In the genomic region with DNA sequence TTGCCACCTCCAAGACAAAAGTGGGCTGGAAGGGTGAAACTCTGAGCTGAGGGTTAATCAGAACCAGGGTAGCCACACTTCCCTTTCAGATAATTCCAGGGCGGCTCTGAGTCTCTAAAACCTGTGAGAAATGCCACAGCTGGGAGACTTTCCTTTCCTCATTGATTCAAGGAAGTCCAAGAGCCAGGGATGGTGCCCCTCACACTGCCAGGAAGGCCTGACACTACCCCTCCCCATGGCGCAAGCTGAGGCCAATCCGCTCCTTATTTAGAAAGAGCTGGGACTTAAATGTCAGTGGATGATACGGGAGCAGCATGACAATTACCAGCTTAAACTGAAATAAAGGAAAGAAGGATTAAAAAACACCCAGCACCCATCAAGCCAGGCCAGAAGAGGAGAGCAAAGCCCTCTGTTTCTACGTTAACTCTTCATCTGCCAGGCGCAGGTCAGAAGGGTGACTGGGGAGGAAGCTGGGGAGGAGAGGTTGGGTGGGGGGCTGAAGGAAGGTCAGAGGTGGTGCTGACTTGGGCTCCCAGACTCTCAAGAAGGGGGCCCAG, we compare ENCODE assay signal across 26 cellular contexts.
DNase-seq lines count a peak whose midpoint lies in the region; FAIRE-seq and TF ChIP-seq lines count a peak whose summit lies in the region.
"Had no signal": no experiment of that assay in that cellular context is flagged by ENCODE, and none has a peak within 500 bp of the region (broad histone marks: within the 10 kb centered on the region; RNA-seq: fewer than 3 reads in every experiment).

No MANE protein-coding gene starts in this region.

- H3K4ac ChIP-seq in H1 (replicated peaks; ENCODE audit: insufficient read length, low read depth, low read length): no peak overlapping the region

- CTCF ChIA-PET in H1 (lab: Charles Lee; ENCODE audit: partially characterized antibody): interaction anchor here (1.0 to 8.5 kb wide), 8 partner anchors 9 to 192 kb away, joined by 3 to 88 read pairs (median 3); no protein-coding TSS in a partner anchor

- H4K5ac ChIP-seq in H1 (ENCODE audit: insufficient read length, low read depth, low read length): no peak overlapping the region

- no peaks in the 10 kb centered on the region; a peak in 1 of 7 replicates for H3K27me3 ChIP-seq in H1 (replicated peaks in 1 of 4; ENCODE audit: control insufficient read depth in 3 of 4, extremely low read depth in 1 of 4, insufficient read depth in 3 of 4, low read length in 3 of 4)
- H3K27me3 ChIP-seq: BE2C, breast epithelium had no signal

- TF ChIP-seq CTCF in CD14-positive monocyte (IDR thresholded peaks at IDR 0.05) (no peak), H1 (IDR thresholded peaks at IDR 0.05; ENCODE audit: control extremely low read depth in 1 of 3, insufficient read depth in 1 of 3, low read depth in 1 of 3, low read length in 3 of 3) (no peak)

- H3K4me1 ChIP-seq in H1 (replicated peaks in 1 of 4; ENCODE audit: control insufficient read depth in 3 of 4, insufficient read depth in 4 of 4, low read length in 3 of 4): peaks cover 9 to 34% (median 22%) of the 10 kb centered on the region in 4 experiments
- H3K4me1 ChIP-seq: A549, BE2C, breast epithelium, tibial artery had no signal

- no peak for TF ChIP-seq RAD21 in H1 (IDR thresholded peaks at IDR 0.05 in 1 of 2, conservative IDR thresholded peaks at IDR 0.05 in 1 of 2; ENCODE audit: low read depth in 2 of 2, low read length in 2 of 2)

- no peak overlapping the region for H3K27ac ChIP-seq in H1 (ENCODE audit: low read depth, low read length)
- H3K27ac ChIP-seq: A549, breast epithelium, heart left ventricle, HL-60, skin epidermis, tibial artery had no signal

- H3K18ac ChIP-seq in H1 (ENCODE audit: extremely low read depth, low read length): no peak overlapping the region

- H4K20me1 ChIP-seq in H1 (replicated peaks in 1 of 2; ENCODE audit: control insufficient read depth in 1 of 2, insufficient read depth in 2 of 2, low read length in 2 of 2): no peaks in the 10 kb centered on the region

- no peaks in the 10 kb centered on the region for H3K4me1 Mint-ChIP-seq in CD14-positive monocyte
- H3K4me1 Mint-ChIP-seq: memory B cell had no signal

- no peak for TF ChIP-seq POLR2A in H1 (IDR thresholded peaks at IDR 0.05; ENCODE audit: control extremely low read depth in 1 of 2, low read depth in 2 of 2, low read length in 2 of 2)

- no peak overlapping the region for H3K56ac ChIP-seq in H1 (replicated peaks; ENCODE audit: insufficient read length, low read depth, low read length)

- peak; percentile 18 for DNase-seq in CD14-positive monocyte (ENCODE audit: low spot score)
- peak; percentile 18 for DNase-seq in NCI-H524 treated with DMSO at 0.1 percent for 48 hours (lab: John Stamatoyannopoulos, UW)
- DNase-seq in H1 (ENCODE audit: low read depth in 1 of 2, low spot score in 2 of 2): no peak
- peak; percentile 45 for DNase-seq in pons (ENCODE audit: low spot score)
- DNase-seq in NCI-H2171 (lab: John Stamatoyannopoulos, UW): no peak
- DNase-seq in activated CD4-positive, alpha-beta T cell treated with anti-CD3 and anti-CD28 coated beads for 1 hour: no peak
- no peak for DNase-seq in NCI-H1105 treated with DMSO at 0.1 percent for 48 hours (lab: John Stamatoyannopoulos, UW)
- no peak for DNase-seq in germinal center (ENCODE audit: low spot score)
- DNase-seq: activated naive CD4-positive, alpha-beta T cell treated with anti-CD3 and anti-CD28 coated beads for 36 hours; BE2C; effector CD8-positive, alpha-beta T cell; GDM1; Kasumi-1; NCI-H1694; NCI-H510A treated with DMSO at 0.1 percent for 48 hours; Right ventricle myocardium superior had no signal

- peak overlapping the region; percentile 66; the same call in 1 of the 2 replicates for H2BK20ac ChIP-seq in H1 (ENCODE audit: low read length)

- no peak overlapping the region for H4K8ac ChIP-seq in H1 (ENCODE audit: extremely low read depth, insufficient read depth, low read length)

- H3K27me3 Mint-ChIP-seq in CD14-positive monocyte (ENCODE audit: low read depth in 3 of 3): peaks cover 3 to 12% (median 8%) of the 10 kb centered on the region in 3 donors
- H3K27me3 Mint-ChIP-seq: stimulated activated naive CD8-positive, alpha-beta T cell treated with anti-CD3 and anti-CD28 coated beads, Interleukin-15, Interleukin-2, amounts not matched to agents 100 ng/mL and 50 ng/mL, for 24 hours had no signal

- H3K9me3 Mint-ChIP-seq in CD14-positive monocyte: no peaks in the 10 kb centered on the region
- H3K9me3 Mint-ChIP-seq: activated naive CD4-positive, alpha-beta T cell treated with anti-CD3 and anti-CD28 coated beads for 36 hours; activated T-helper 1 cell treated with anti-CD3 and anti-CD28 coated beads, Interleukin-12 subunit alpha, Interleukin-12 subunit beta, Interleukin-2, Interleukin-4 antibody, amounts not matched to agents 30 ng/mL and 10 ng/mL and 1 ng/mL, durations not matched to agents 14 hours and 24 hours and 36 hours; stimulated activated naive CD8-positive, alpha-beta T cell treated with anti-CD3 and anti-CD28 coated beads, Interleukin-15, Interleukin-2, amounts not matched to agents 100 ng/mL and 50 ng/mL, for 24 hours had no signal

- POLR2A ChIA-PET in H1 (lab: Charles Lee; ENCODE audit: partially characterized antibody): interaction anchor here (0.6 to 3.5 kb wide), 3 partner anchors 10 to 1729 kb away, joined by 3 to 11 read pairs (median 7); no protein-coding TSS in a partner anchor

- no peak overlapping the region for H3K23ac ChIP-seq in H1 (ENCODE audit: insufficient read length)

- no peak overlapping the region for H2AK5ac ChIP-seq in H1 (ENCODE audit: low read depth, low read length)

- H2BK5ac ChIP-seq in H1 (ENCODE audit: low read depth, low read length): peak overlapping the region; percentile 45; the same call in 1 of the 2 replicates

- H3K9me3 ChIP-seq in H1 (ENCODE audit: insufficient read depth in 2 of 2, low read depth in 1 of 2, low read length in 1 of 2): no peaks in the 10 kb centered on the region
- H3K9me3 ChIP-seq: A549, BE2C, breast epithelium, heart left ventricle, tibial artery had no signal

- no peak for FAIRE-seq in H1 (lab: Jason Lieb, UNC)
- FAIRE-seq: A549, HepG2 had no signal

- intact Hi-C loops in CD14-positive monocyte (cut with micrococcal nuclease): no loop called here

- H2BK12ac ChIP-seq in H1 (ENCODE audit: low read depth, low read length): peak overlapping the region; percentile 51; the same call in 1 of the 2 replicates

- peak overlapping the region; percentile 63; the same call in 1 of the 2 replicates for H2BK15ac ChIP-seq in H1 (ENCODE audit: low read length)

- 88% methylated on average over 6 of the region's 6 CpGs; no CpG with 5 or more reads in 1 of the 2 experiments for WGBS in H1 (ENCODE audit: extremely low coverage in 1 of 2, insufficient coverage in 1 of 2, insufficient read length in 1 of 2, insufficient replicate concordance in 2 of 2, low coverage in 1 of 2, low lambda C conversion rate in 2 of 2, missing lambda C conversion rate in 1 of 2), 2 experiments

- H3K4me2 ChIP-seq in H1 (ENCODE audit: insufficient read depth in 1 of 2, low read depth in 2 of 2, low read length in 2 of 2): no peak overlapping the region
- H3K4me2 ChIP-seq: A549 had no signal

- H3K14ac ChIP-seq in H1 (ENCODE audit: insufficient read length): no peak overlapping the region

- H3K23me2 ChIP-seq in H1 (ENCODE audit: low read depth, low read length): no peaks in the 10 kb centered on the region

- H4K91ac ChIP-seq in H1 (replicated peaks; ENCODE audit: insufficient read length, low read length): no peak overlapping the region

- no peak overlapping the region for H3K4me3 Mint-ChIP-seq in CD14-positive monocyte
- H3K4me3 Mint-ChIP-seq: activated naive CD4-positive, alpha-beta T cell treated with anti-CD3 and anti-CD28 coated beads for 36 hours; activated T-helper 1 cell treated with anti-CD3 and anti-CD28 coated beads, Interleukin-12 subunit alpha, Interleukin-12 subunit beta, Interleukin-2, Interleukin-4 antibody, amounts not matched to agents 30 ng/mL and 10 ng/mL and 1 ng/mL, durations not matched to agents 14 hours and 24 hours and 36 hours; memory B cell; stimulated activated naive CD8-positive, alpha-beta T cell treated with anti-CD3 and anti-CD28 coated beads, Interleukin-15, Interleukin-2, amounts not matched to agents 100 ng/mL and 50 ng/mL, for 24 hours had no signal

- H3K79me1 ChIP-seq in H1 (ENCODE audit: low read depth, low read length): no peaks in the 10 kb centered on the region

- H3K36me3 ChIP-seq in H1 (ENCODE audit: control insufficient read depth in 2 of 4, insufficient read depth in 4 of 4, low read length in 3 of 4): no peaks in the 10 kb centered on the region
- H3K36me3 ChIP-seq: BE2C, breast epithelium, heart left ventricle, tibial artery had no signal

- no peak for TF ChIP-seq EP300 in H1 (IDR thresholded peaks at IDR 0.05; ENCODE audit: borderline replicate concordance in 1 of 2, low read depth in 2 of 2, low read length in 2 of 2)

- H3K4me3 ChIP-seq in H1 (ENCODE audit: extremely low read depth in 1 of 4, insufficient read depth in 2 of 4, low read depth in 3 of 4, low read length in 4 of 4): no peak overlapping the region; a peak in 1 of 8 replicates
- H3K4me3 ChIP-seq: A549, breast epithelium, heart left ventricle, skin epidermis, tibial artery had no signal

- H2BK120ac ChIP-seq in H1 (replicated peaks; ENCODE audit: low read depth, low read length): no peak overlapping the region

- no peak overlapping the region for H3K9ac ChIP-seq in H1 (replicated peaks in 1 of 4; ENCODE audit: extremely low read depth in 1 of 4, low read depth in 3 of 4, low read length in 3 of 4)

- H3K36me3 Mint-ChIP-seq in CD14-positive monocyte: no peaks in the 10 kb centered on the region
- H3K36me3 Mint-ChIP-seq: memory B cell had no signal

- no peaks in the 10 kb centered on the region for H3K79me2 ChIP-seq in H1 (ENCODE audit: control insufficient read depth in 1 of 2, insufficient read depth in 2 of 2, low read length in 2 of 2)

- no peak overlapping the region for H2AFZ ChIP-seq in H1 (ENCODE audit: low read length)

- no peak overlapping the region for H3K27ac Mint-ChIP-seq in CD14-positive monocyte
- H3K27ac Mint-ChIP-seq: activated naive CD4-positive, alpha-beta T cell treated with anti-CD3 and anti-CD28 coated beads for 36 hours; activated T-helper 1 cell treated with anti-CD3 and anti-CD28 coated beads, Interleukin-12 subunit alpha, Interleukin-12 subunit beta, Interleukin-2, Interleukin-4 antibody, amounts not matched to agents 30 ng/mL and 10 ng/mL and 1 ng/mL, durations not matched to agents 14 hours and 24 hours and 36 hours; memory B cell; stimulated activated naive CD8-positive, alpha-beta T cell treated with anti-CD3 and anti-CD28 coated beads, Interleukin-15, Interleukin-2, amounts not matched to agents 100 ng/mL and 50 ng/mL, for 24 hours had no signal

TF ChIP-seq in H1, 55 proteins besides CTCF, POLR2A, EP300 and RAD21:
- no peak for TF ChIP-seq POU5F1 (IDR thresholded peaks at IDR 0.05; ENCODE audit: low read depth, low read length)

Comparison
In these comparisons a context has a peak if more than half of its experiments do, and no peak if none do; other contexts are left out.
1. DNase-seq: peak in CD14-positive monocyte (single experiment), NCI-H524 treated with DMSO at 0.1 percent for 48 hours (single experiment) and pons (single experiment); none in H1 (0 of 2), NCI-H2171 (single experiment), activated CD4-positive, alpha-beta T cell treated with anti-CD3 and anti-CD28 coated beads for 1 hour (single experiment), NCI-H1105 treated with DMSO at 0.1 percent for 48 hours (single experiment) and germinal center (single experiment).